ENCODE assay signal across 19 cellular contexts in genomic region chr3:15958692-15959433, GRCh38.
"Had no signal": no experiment of that assay in that cellular context is flagged by ENCODE, and none has a peak within 500 bp of the region (broad histone marks: within the 10 kb centered on the region; RNA-seq: fewer than 3 reads in every experiment).

No MANE protein-coding gene starts in this region.

- H3K9me3 ChIP-seq: ascending aorta, psoas muscle had no signal

- H3K27ac ChIP-seq: ascending aorta, psoas muscle had no signal

- H3K27me3 ChIP-seq: ascending aorta had no signal

- H3K36me3 ChIP-seq: ascending aorta had no signal

- H3K4me1 ChIP-seq: ascending aorta had no signal

- DNase-seq: activated CD4-positive, alpha-beta memory T cell treated with anti-CD3 and anti-CD28 coated beads for 36 hours; activated CD4-positive, alpha-beta T cell treated with anti-CD3 and anti-CD28 coated beads for 1 hour; activated CD8-positive, alpha-beta memory T cell treated with anti-CD3 and anti-CD28 coated beads, Interleukin-2, amount 50 U/mL, for 4 hours; activated gamma-delta T cell treated with Interleukin-2 at 50 U/mL for 16 hours; activated naive CD8-positive, alpha-beta T cell treated with anti-CD3 and anti-CD28 coated beads for 36 hours; activated T-cell treated with anti-CD3 and anti-CD28 coated beads, Interleukin-2, amount 50 U/mL, for 72 hours; central memory CD4-positive, alpha-beta T cell; dermis blood vessel endothelial cell; endodermal cell; foreskin melanocyte; head of caudate nucleus; mammary epithelial cell; occipital lobe; psoas muscle; stimulated activated CD4-positive, alpha-beta T cell treated with anti-CD3 and anti-CD28 coated beads, Interleukin-12 subunit alpha, Interleukin-12 subunit beta, amount 100 ng/mL, for 4 hours; stimulated activated naive CD4-positive, alpha-beta T cell; substantia nigra; T-helper 2 cell had no signal

- H3K4me3 ChIP-seq: ascending aorta, psoas muscle had no signal
